10 cellular contexts compared by ENCODE assay signal in genomic region chr2:171406044-171406443, GRCh38. TPM values are rescaled to one million over a fixed set of nuclear protein-coding genes. Genes with fewer than 3 reads are reported as not detected.
DNase-seq lines count a peak whose midpoint lies in the region; ATAC-seq and TF ChIP-seq lines count a peak whose summit lies in the region.
"Had no signal": no experiment of that assay in that cellular context is flagged by ENCODE, and none has a peak within 500 bp of the region (broad histone marks: within the 10 kb centered on the region; RNA-seq: fewer than 3 reads in every experiment).

No MANE protein-coding gene starts in this region.

- H3K27me3 Mint-ChIP-seq in IgD-negative memory B cell (no peaks in the 10 kb centered on the region), chondrocyte (ENCODE audit: low read depth) (no peaks in the 10 kb centered on the region)
- H3K27me3 Mint-ChIP-seq in stimulated activated naive CD8-positive, alpha-beta T cell treated with anti-CD3 and anti-CD28 coated beads, Interleukin-15, amount 100 ng/mL, for 72 hours: no peaks in the 10 kb centered on the region
- H3K27me3 Mint-ChIP-seq: activated naive CD4-positive, alpha-beta T cell treated with anti-CD3 and anti-CD28 coated beads, Interleukin-2, amount 10 ng/mL, durations not matched to agents 7 days and 5 days had no signal

- TF ChIP-seq CTCF in GM12864 (IDR thresholded peaks at IDR 0.05; ENCODE audit: low read depth, low read length, missing control alignments) (no peak), right atrium auricular region (IDR thresholded peaks at IDR 0.05) (no peak), chondrocyte (IDR thresholded peaks at IDR 0.05) (no peak)

- H3K36me3 Mint-ChIP-seq in IgD-negative memory B cell: no peaks in the 10 kb centered on the region
- H3K36me3 Mint-ChIP-seq in activated naive CD4-positive, alpha-beta T cell treated with anti-CD3 and anti-CD28 coated beads, Interleukin-2, amount 50 U/mL, for 72 hours: peaks cover 12 to 29% of the 10 kb centered on the region in 2 donors
- peaks cover 3% of the 10 kb centered on the region for H3K36me3 Mint-ChIP-seq in chondrocyte (ENCODE audit: low read depth)

- peak overlapping the region in 3 of 4 donors; percentile 1 to 67 (median 43) for H3K4me3 Mint-ChIP-seq in IgD-negative memory B cell
- no peak overlapping the region for H3K4me3 Mint-ChIP-seq in chondrocyte (ENCODE audit: unreplicated experiment)
- no peak overlapping the region for H3K4me3 Mint-ChIP-seq in stimulated activated naive CD8-positive, alpha-beta T cell treated with anti-CD3 and anti-CD28 coated beads, Interleukin-15, amount 100 ng/mL, for 72 hours
- H3K4me3 Mint-ChIP-seq: activated naive CD4-positive, alpha-beta T cell treated with anti-CD3 and anti-CD28 coated beads, Interleukin-2, amount 10 ng/mL, durations not matched to agents 7 days and 5 days had no signal

- peak; percentile 64 for ATAC-seq in GM19452 (IDR thresholded peaks at IDR 0.05; ENCODE audit: unreplicated experiment)
- peak; percentile 48 for ATAC-seq in HG02885 (IDR thresholded peaks at IDR 0.05; ENCODE audit: poor library complexity, unreplicated experiment)
- no peak for ATAC-seq in activated naive CD4-positive, alpha-beta T cell treated with anti-CD3 and anti-CD28 coated beads, Interleukin-2, amount 50 U/mL, for 72 hours
- no peak for ATAC-seq in stimulated activated naive CD8-positive, alpha-beta T cell treated with anti-CD3 and anti-CD28 coated beads, Interleukin-15, amount 100 ng/mL, for 72 hours

- H3K9me3 Mint-ChIP-seq in IgD-negative memory B cell: peaks cover 0 to 14% (median 4%) of the 10 kb centered on the region in 3 donors
- H3K9me3 Mint-ChIP-seq in activated naive CD4-positive, alpha-beta T cell treated with anti-CD3 and anti-CD28 coated beads, Interleukin-2, amount 50 U/mL, for 72 hours: peaks cover 9 to 17% of the 10 kb centered on the region in 2 donors
- peaks cover 6% of the 10 kb centered on the region for H3K9me3 Mint-ChIP-seq in chondrocyte (ENCODE audit: low read depth)
- H3K9me3 Mint-ChIP-seq in stimulated activated naive CD8-positive, alpha-beta T cell treated with anti-CD3 and anti-CD28 coated beads, Interleukin-15, amount 100 ng/mL, for 72 hours: peaks cover 18 to 19% of the 10 kb centered on the region in 2 donors

- H3K4me1 Mint-ChIP-seq in IgD-negative memory B cell (peaks cover 31 to 44% (median 39%) of the 10 kb centered on the region in 3 donors), chondrocyte (ENCODE audit: low read depth) (peaks cover 40% of the 10 kb centered on the region)
- peaks cover 18% of the 10 kb centered on the region for H3K4me1 Mint-ChIP-seq in stimulated activated naive CD8-positive, alpha-beta T cell treated with anti-CD3 and anti-CD28 coated beads, Interleukin-15, amount 100 ng/mL, for 72 hours

- H3K27ac Mint-ChIP-seq in IgD-negative memory B cell (peak overlapping the region; percentile 54 to 84 (median 60)), chondrocyte (ENCODE audit: unreplicated experiment) (no peak overlapping the region)
- no peak overlapping the region for H3K27ac Mint-ChIP-seq in activated naive CD4-positive, alpha-beta T cell treated with anti-CD3 and anti-CD28 coated beads, Interleukin-2, amount 50 U/mL, for 72 hours
- peak overlapping the region in 1 of 2 donors; percentile 10 for H3K27ac Mint-ChIP-seq in stimulated activated naive CD8-positive, alpha-beta T cell treated with anti-CD3 and anti-CD28 coated beads, Interleukin-15, amount 100 ng/mL, for 72 hours
- H3K27ac Mint-ChIP-seq: activated naive CD4-positive, alpha-beta T cell treated with anti-CD3 and anti-CD28 coated beads, Interleukin-2, amount 10 ng/mL, durations not matched to agents 7 days and 5 days had no signal

- H3K36me3 ChIP-seq in right atrium auricular region: no peaks in the 10 kb centered on the region

- H3K4me3 ChIP-seq in GM12864 (ENCODE audit: low read depth, low read length) (no peak overlapping the region), right atrium auricular region (no peak overlapping the region)

- H3K9me3 ChIP-seq in right atrium auricular region: peaks cover 0 to 6% of the 10 kb centered on the region in 2 donors

- H3K4me1 ChIP-seq in right atrium auricular region: no peaks in the 10 kb centered on the region

- peak; percentile 41 for DNase-seq in GM12864 (ENCODE audit: low read depth)
- no peak for DNase-seq in right atrium auricular region (ENCODE audit: low spot score)
- DNase-seq in activated naive CD4-positive, alpha-beta T cell treated with anti-CD3 and anti-CD28 coated beads, Interleukin-2, amount 50 U/mL, for 72 hours (ENCODE audit: low spot score in 2 of 2): no peak
- no peak for DNase-seq in chondrocyte (ENCODE audit: low spot score)
- DNase-seq in stimulated activated naive CD8-positive, alpha-beta T cell treated with anti-CD3 and anti-CD28 coated beads, Interleukin-15, amount 100 ng/mL, for 72 hours: no peak
- DNase-seq: activated naive CD4-positive, alpha-beta T cell treated with anti-CD3 and anti-CD28 coated beads, Interleukin-2, amount 10 ng/mL, durations not matched to agents 7 days and 5 days; NCI-H526 treated with DMSO at 0.1 percent for 48 hours had no signal

- no peak overlapping the region for H3K27ac ChIP-seq in right atrium auricular region

- no peaks in the 10 kb centered on the region for H3K27me3 ChIP-seq in right atrium auricular region

RNA-seq across cellular contexts. Expression of gene METTL8, which starts 27.7 kb away (rescaled TPM):
- polyA plus RNA-seq in IgD-negative memory B cell: 99.3 TPM
- total RNA-seq in right atrium auricular region (10 to 100 TPM in 1 of 2 donors, 1 to 10 TPM in 1; 7.6 to 16.3 TPM), chondrocyte (24.0 to 30.4 TPM (median 25.7 TPM) in 3 replicates)
- 10 to 100 TPM; 20.0 to 43.1 TPM for total RNA-seq in activated naive CD4-positive, alpha-beta T cell treated with anti-CD3 and anti-CD28 coated beads, Interleukin-2, amount 50 U/mL, for 72 hours

RNA-seq across cellular contexts. Expression of gene DCAF17, which starts 28.0 kb away (rescaled TPM):
- 13.3 TPM for polyA plus RNA-seq in IgD-negative memory B cell
- total RNA-seq in right atrium auricular region (1 to 10 TPM; 5.8 to 7.3 TPM), chondrocyte (17.6 to 22.0 TPM (median 18.3 TPM) in 3 replicates)
- 10 to 100 TPM; 15.8 to 17.6 TPM for total RNA-seq in activated naive CD4-positive, alpha-beta T cell treated with anti-CD3 and anti-CD28 coated beads, Interleukin-2, amount 50 U/mL, for 72 hours

Comparison
In these comparisons a context has a peak if more than half of its experiments do, and no peak if none do; other contexts are left out.
1. ATAC-seq: peak in GM19452 (single experiment) and HG02885 (single experiment); none in activated naive CD4-positive, alpha-beta T cell treated with anti-CD3 and anti-CD28 coated beads, Interleukin-2, amount 50 U/mL, for 72 hours (0 of 2) and stimulated activated naive CD8-positive, alpha-beta T cell treated with anti-CD3 and anti-CD28 coated beads, Interleukin-15, amount 100 ng/mL, for 72 hours (single experiment).
2. H3K27ac Mint-ChIP-seq: peak in IgD-negative memory B cell (3 of 3); none in activated naive CD4-positive, alpha-beta T cell treated with anti-CD3 and anti-CD28 coated beads, Interleukin-2, amount 50 U/mL, for 72 hours (0 of 2) and chondrocyte (single experiment).
3. H3K4me3 Mint-ChIP-seq: peak in IgD-negative memory B cell (3 of 4); none in chondrocyte (single experiment) and stimulated activated naive CD8-positive, alpha-beta T cell treated with anti-CD3 and anti-CD28 coated beads, Interleukin-15, amount 100 ng/mL, for 72 hours (0 of 2).